In the genomic region with DNA sequence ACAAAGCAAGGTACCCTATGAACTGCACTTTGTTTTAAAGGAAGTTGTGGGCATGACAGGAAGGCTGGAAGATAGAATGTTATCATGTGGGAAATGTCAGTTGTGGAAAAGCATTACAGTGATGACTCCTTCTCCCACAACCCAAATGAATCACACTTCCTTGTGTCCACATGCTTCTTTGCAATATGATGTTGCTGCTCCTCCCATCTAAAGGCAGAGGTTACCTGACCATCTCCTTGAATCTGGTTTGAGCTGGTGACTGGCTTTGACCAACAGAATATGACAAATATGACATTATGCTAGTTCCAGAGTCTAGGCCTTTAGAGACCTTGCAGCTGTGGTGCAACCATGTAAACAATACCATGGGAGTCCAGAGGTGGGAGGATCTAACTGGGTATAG, we compare ENCODE assay signal across 13 cellular contexts. TPM values are rescaled to one million over a fixed set of nuclear protein-coding genes. Genes with fewer than 3 reads are reported as not detected.
DNase-seq lines count a peak whose midpoint lies in the region; ATAC-seq, FAIRE-seq and TF ChIP-seq lines count a peak whose summit lies in the region.
"Had no signal": no experiment of that assay in that cellular context is flagged by ENCODE, and none has a peak within 500 bp of the region (broad histone marks: within the 10 kb centered on the region; RNA-seq: fewer than 3 reads in every experiment).

No MANE protein-coding gene starts in this region.

- H3K4me3 ChIP-seq in epithelial cell of esophagus (ENCODE audit: low read length) = no peak overlapping the region
- H3K4me3 ChIP-seq: gastrocnemius medialis had no signal

- no peak overlapping the region for H3K4me3 Mint-ChIP-seq in activated naive CD8-positive, alpha-beta T cell treated with anti-CD3 and anti-CD28 coated beads, Interleukin-2, amount 50 U/mL, for 24 hours
- H3K4me3 Mint-ChIP-seq in activated naive CD8-positive, alpha-beta T cell treated with anti-CD3 and anti-CD28 coated beads for 36 hours = no peak overlapping the region
- no peak overlapping the region for H3K4me3 Mint-ChIP-seq in chondrocyte (ENCODE audit: unreplicated experiment)
- no peak overlapping the region for H3K4me3 Mint-ChIP-seq in activated CD8-positive, alpha-beta T cell treated with anti-CD3 and anti-CD28 coated beads for 36 hours
- H3K4me3 Mint-ChIP-seq: activated T-cell treated with anti-CD3 and anti-CD28 coated beads, Interleukin-2, amount 50 U/mL, for 72 hours had no signal

- DNase-seq in activated naive CD8-positive, alpha-beta T cell treated with anti-CD3 and anti-CD28 coated beads, Interleukin-2, amount 50 U/mL, for 24 hours = no peak
- no peak for DNase-seq in activated naive CD8-positive, alpha-beta T cell treated with anti-CD3 and anti-CD28 coated beads for 36 hours
- DNase-seq in RCC 7860 (ENCODE audit: low spot score) = peak; percentile 89
- peak; percentile 80 for DNase-seq in epithelial cell of esophagus (ENCODE audit: low read depth)
- DNase-seq in stimulated activated naive CD8-positive, alpha-beta T cell treated with anti-CD3 and anti-CD28 coated beads, Interleukin-15, Interleukin-2, amounts not matched to agents 100 U/mL and 50 U/mL, for 24 hours = no peak
- no peak for DNase-seq in chondrocyte (ENCODE audit: low spot score)
- DNase-seq in activated CD8-positive, alpha-beta T cell treated with anti-CD3 and anti-CD28 coated beads for 36 hours = no peak
- DNase-seq: activated T-cell treated with anti-CD3 and anti-CD28 coated beads, Interleukin-2, amount 50 U/mL, for 72 hours; caudate nucleus; gastrocnemius medialis; left ventricle myocardium superior; RPMI8226 had no signal

- H3K4me1 Mint-ChIP-seq in activated naive CD8-positive, alpha-beta T cell treated with anti-CD3 and anti-CD28 coated beads, Interleukin-2, amount 50 U/mL, for 24 hours = peaks cover 26% of the 10 kb centered on the region
- H3K4me1 Mint-ChIP-seq in activated naive CD8-positive, alpha-beta T cell treated with anti-CD3 and anti-CD28 coated beads for 36 hours = peaks cover 21% of the 10 kb centered on the region
- peaks cover 12% of the 10 kb centered on the region for H3K4me1 Mint-ChIP-seq in chondrocyte (ENCODE audit: low read depth)
- H3K4me1 Mint-ChIP-seq in activated CD8-positive, alpha-beta T cell treated with anti-CD3 and anti-CD28 coated beads for 36 hours (ENCODE audit: low read depth) = peaks cover 23% of the 10 kb centered on the region

- peak; percentile 86 for FAIRE-seq in RCC 7860 (lab: Jason Lieb, UNC)

- H3K27me3 Mint-ChIP-seq in activated naive CD8-positive, alpha-beta T cell treated with anti-CD3 and anti-CD28 coated beads, Interleukin-2, amount 50 U/mL, for 24 hours = no peaks in the 10 kb centered on the region
- no peaks in the 10 kb centered on the region for H3K27me3 Mint-ChIP-seq in activated naive CD8-positive, alpha-beta T cell treated with anti-CD3 and anti-CD28 coated beads for 36 hours
- H3K27me3 Mint-ChIP-seq in chondrocyte (ENCODE audit: low read depth) = no peaks in the 10 kb centered on the region
- H3K27me3 Mint-ChIP-seq in activated CD8-positive, alpha-beta T cell treated with anti-CD3 and anti-CD28 coated beads for 36 hours = no peaks in the 10 kb centered on the region

- CTCF ChIA-PET in activated CD8-positive, alpha-beta T cell treated with anti-CD3 and anti-CD28 coated beads for 36 hours (lab: Charles Lee) = interaction anchor here (0.7 kb wide), 1 partner anchor 17 kb away, joined by 3 read pairs; no protein-coding TSS in a partner anchor

- no peaks in the 10 kb centered on the region for H3K36me3 Mint-ChIP-seq in activated naive CD8-positive, alpha-beta T cell treated with anti-CD3 and anti-CD28 coated beads, Interleukin-2, amount 50 U/mL, for 24 hours (ENCODE audit: low read depth)
- H3K36me3 Mint-ChIP-seq in activated naive CD8-positive, alpha-beta T cell treated with anti-CD3 and anti-CD28 coated beads for 36 hours = peaks cover 2% of the 10 kb centered on the region
- H3K36me3 Mint-ChIP-seq in chondrocyte (ENCODE audit: low read depth) = no peaks in the 10 kb centered on the region
- no peaks in the 10 kb centered on the region for H3K36me3 Mint-ChIP-seq in activated CD8-positive, alpha-beta T cell treated with anti-CD3 and anti-CD28 coated beads for 36 hours (ENCODE audit: low read depth)

- POLR2A ChIA-PET in activated CD8-positive, alpha-beta T cell treated with anti-CD3 and anti-CD28 coated beads for 36 hours (lab: Charles Lee) = interaction anchor here (5.2 kb wide), 1 partner anchor 13 kb away, joined by 24 read pairs; a partner anchor contains a TSS

- peak; percentile 50 for ATAC-seq in activated naive CD8-positive, alpha-beta T cell treated with anti-CD3 and anti-CD28 coated beads, Interleukin-2, amount 50 U/mL, for 24 hours
- peak; percentile 60 for ATAC-seq in stimulated activated naive CD8-positive, alpha-beta T cell treated with anti-CD3 and anti-CD28 coated beads, Interleukin-15, Interleukin-2, amounts not matched to agents 100 U/mL and 50 U/mL, for 24 hours
- no peak for ATAC-seq in HG02885 (IDR thresholded peaks at IDR 0.05; ENCODE audit: poor library complexity, unreplicated experiment)
- no peak for ATAC-seq in activated CD8-positive, alpha-beta T cell treated with anti-CD3 and anti-CD28 coated beads for 36 hours
- ATAC-seq: gastrocnemius medialis, left ventricle myocardium superior had no signal

- peak overlapping the region; percentile 2 for H3K27ac Mint-ChIP-seq in activated naive CD8-positive, alpha-beta T cell treated with anti-CD3 and anti-CD28 coated beads, Interleukin-2, amount 50 U/mL, for 24 hours
- no peak overlapping the region for H3K27ac Mint-ChIP-seq in activated naive CD8-positive, alpha-beta T cell treated with anti-CD3 and anti-CD28 coated beads for 36 hours
- no peak overlapping the region for H3K27ac Mint-ChIP-seq in chondrocyte (ENCODE audit: unreplicated experiment)
- H3K27ac Mint-ChIP-seq in activated CD8-positive, alpha-beta T cell treated with anti-CD3 and anti-CD28 coated beads for 36 hours = no peak overlapping the region
- H3K27ac Mint-ChIP-seq: activated T-cell treated with anti-CD3 and anti-CD28 coated beads, Interleukin-2, amount 50 U/mL, for 72 hours had no signal

- TF ChIP-seq CTCF in epithelial cell of esophagus (IDR thresholded peaks at IDR 0.05; ENCODE audit: insufficient read depth, low read depth, low read length, missing control alignments) = no peak
- TF ChIP-seq CTCF in chondrocyte (IDR thresholded peaks at IDR 0.05) = no peak
- TF ChIP-seq CTCF in activated CD8-positive, alpha-beta T cell treated with anti-CD3 and anti-CD28 coated beads for 36 hours (IDR thresholded peaks at IDR 0.05) = no peak

- H3K9me3 Mint-ChIP-seq in activated naive CD8-positive, alpha-beta T cell treated with anti-CD3 and anti-CD28 coated beads, Interleukin-2, amount 50 U/mL, for 24 hours = peaks cover 9% of the 10 kb centered on the region
- H3K9me3 Mint-ChIP-seq in activated naive CD8-positive, alpha-beta T cell treated with anti-CD3 and anti-CD28 coated beads for 36 hours = peaks cover 5% of the 10 kb centered on the region
- no peaks in the 10 kb centered on the region for H3K9me3 Mint-ChIP-seq in chondrocyte (ENCODE audit: low read depth)
- H3K9me3 Mint-ChIP-seq in activated CD8-positive, alpha-beta T cell treated with anti-CD3 and anti-CD28 coated beads for 36 hours = peaks cover 9% of the 10 kb centered on the region

- intact Hi-C loops in activated CD8-positive, alpha-beta T cell treated with anti-CD3 and anti-CD28 coated beads for 36 hours (cut with micrococcal nuclease) = no loop called here

RNA-seq across cellular contexts. Expression of a gene that starts 12.7 kb away (rescaled TPM):
- 10 to 100 TPM; 41.1 to 42.1 TPM for total RNA-seq in activated naive CD8-positive, alpha-beta T cell treated with anti-CD3 and anti-CD28 coated beads for 36 hours
- 16.1 to 18.5 TPM (median 17.5 TPM) in 3 replicates for total RNA-seq in chondrocyte
- total RNA-seq in activated CD8-positive, alpha-beta T cell treated with anti-CD3 and anti-CD28 coated beads for 36 hours = 10 to 100 TPM; 30.5 to 31.7 TPM

Comparison
In these comparisons a context has a peak if more than half of its experiments do, and no peak if none do; other contexts are left out.
1. ATAC-seq: peak in activated naive CD8-positive, alpha-beta T cell treated with anti-CD3 and anti-CD28 coated beads, Interleukin-2, amount 50 U/mL, for 24 hours (single experiment) and stimulated activated naive CD8-positive, alpha-beta T cell treated with anti-CD3 and anti-CD28 coated beads, Interleukin-15, Interleukin-2, amounts not matched to agents 100 U/mL and 50 U/mL, for 24 hours (single experiment); none in HG02885 (single experiment) and activated CD8-positive, alpha-beta T cell treated with anti-CD3 and anti-CD28 coated beads for 36 hours (single experiment).
2. DNase-seq: peak in RCC 7860 (single experiment) and epithelial cell of esophagus (single experiment); none in activated naive CD8-positive, alpha-beta T cell treated with anti-CD3 and anti-CD28 coated beads, Interleukin-2, amount 50 U/mL, for 24 hours (single experiment), activated naive CD8-positive, alpha-beta T cell treated with anti-CD3 and anti-CD28 coated beads for 36 hours (single experiment), stimulated activated naive CD8-positive, alpha-beta T cell treated with anti-CD3 and anti-CD28 coated beads, Interleukin-15, Interleukin-2, amounts not matched to agents 100 U/mL and 50 U/mL, for 24 hours (single experiment), chondrocyte (single experiment) and activated CD8-positive, alpha-beta T cell treated with anti-CD3 and anti-CD28 coated beads for 36 hours (single experiment).